31 cellular contexts compared by ENCODE assay signal in genomic region chr6:13091192-13091591, GRCh38.
"Had no signal": no experiment of that assay in that cellular context is flagged by ENCODE, and none has a peak within 500 bp of the region (broad histone marks: within the 10 kb centered on the region; RNA-seq: fewer than 3 reads in every experiment).

No MANE protein-coding gene starts in this region.

- H3K4me3 Mint-ChIP-seq: activated B cell treated with CpG ODN at 0.5 μM for 24 hours; activated CD8-positive, alpha-beta T cell treated with anti-CD3 and anti-CD28 coated beads for 36 hours; activated naive CD8-positive, alpha-beta T cell treated with anti-CD3 and anti-CD28 coated beads for 36 hours; activated T-cell treated with anti-CD3 and anti-CD28 coated beads, Interleukin-2, amount 50 U/mL, for 72 hours; activated T-helper 17 cell treated with anti-CD3 and anti-CD28 coated beads, Interleukin-2, amount 50 U/mL, for 72 hours; brain; IgD-negative memory B cell had no signal

- H3K36me3 Mint-ChIP-seq: activated naive CD8-positive, alpha-beta T cell treated with anti-CD3 and anti-CD28 coated beads for 36 hours; brain; IgD-negative memory B cell had no signal

- H3K27me3 Mint-ChIP-seq: brain, IgD-negative memory B cell had no signal

- H3K27ac Mint-ChIP-seq: activated B cell treated with CpG ODN at 0.5 μM for 24 hours; activated CD8-positive, alpha-beta T cell treated with anti-CD3 and anti-CD28 coated beads for 36 hours; activated naive CD8-positive, alpha-beta T cell treated with anti-CD3 and anti-CD28 coated beads for 36 hours; activated T-cell treated with anti-CD3 and anti-CD28 coated beads, Interleukin-2, amount 50 U/mL, for 72 hours; activated T-helper 17 cell treated with anti-CD3 and anti-CD28 coated beads, Interleukin-2, amount 50 U/mL, for 72 hours; brain; IgD-negative memory B cell had no signal

- DNase-seq: activated B cell treated with CpG ODN at 0.5 μM for 24 hours; activated CD4-positive, alpha-beta T cell treated with anti-CD3 and anti-CD28 coated beads for 4 hours; activated CD4-positive, alpha-beta T cell treated with anti-CD3 and anti-CD28 coated beads, Interleukin-2, amount 50 U/mL, for 4 hours; activated CD4-positive, CD25-positive, alpha-beta regulatory T cell treated with anti-CD3 and anti-CD28 coated beads, Interleukin-2, amount 50 U/mL, for 72 hours; activated CD8-positive, alpha-beta T cell treated with anti-CD3 and anti-CD28 coated beads for 36 hours; activated effector memory CD4-positive, alpha-beta T cell treated with anti-CD3 and anti-CD28 coated beads, Interleukin-2, amount 50 U/mL, for 16 hours; activated naive CD4-positive, alpha-beta T cell; activated naive CD4-positive, alpha-beta T cell treated with anti-CD3 and anti-CD28 coated beads, Interleukin-2, amount 50 U/mL, for 16 hours; activated naive CD8-positive, alpha-beta T cell treated with anti-CD3 and anti-CD28 coated beads for 36 hours; activated T-cell treated with anti-CD3 and anti-CD28 coated beads, Interleukin-2, amount 50 U/mL, for 1 hour; activated T-cell treated with anti-CD3 and anti-CD28 coated beads, Interleukin-2, amount 50 U/mL, for 72 hours; amniotic stem cell; Karpas-422; KBM-7; NCI-H1105; NCI-H1436 treated with DMSO at 0.1 percent for 48 hours; NCI-H1694 treated with DMSO at 0.1 percent for 48 hours; NCI-H2029; NCI-H345; NCI-H524 treated with DMSO at 0.1 percent for 48 hours; PC-9; SW 1271; T-helper 1 cell; T-helper 2 cell; T-helper 9 cell had no signal

- ATAC-seq: activated CD8-positive, alpha-beta T cell treated with anti-CD3 and anti-CD28 coated beads for 36 hours; activated T-cell treated with anti-CD3 and anti-CD28 coated beads, Interleukin-2, amount 50 U/mL, for 72 hours; activated T-helper 17 cell treated with anti-CD3 and anti-CD28 coated beads, Interleukin-2, amount 50 U/mL, for 72 hours; Right ventricle myocardium inferior had no signal

- H3K9me3 Mint-ChIP-seq: activated CD8-positive, alpha-beta T cell treated with anti-CD3 and anti-CD28 coated beads for 36 hours; activated T-cell treated with anti-CD3 and anti-CD28 coated beads, Interleukin-2, amount 50 U/mL, for 72 hours; activated T-helper 17 cell treated with anti-CD3 and anti-CD28 coated beads, Interleukin-2, amount 50 U/mL, for 72 hours; brain; IgD-negative memory B cell had no signal

- H3K4me3 ChIP-seq: PC-9 had no signal

- H3K27ac ChIP-seq: PC-9, RWPE1, VCaP had no signal

- H3K4me1 Mint-ChIP-seq: activated B cell treated with CpG ODN at 0.5 μM for 24 hours; activated naive CD8-positive, alpha-beta T cell treated with anti-CD3 and anti-CD28 coated beads for 36 hours; activated T-helper 17 cell treated with anti-CD3 and anti-CD28 coated beads, Interleukin-2, amount 50 U/mL, for 72 hours; IgD-negative memory B cell had no signal
